11 cellular contexts compared by ENCODE assay signal in the genomic region with DNA sequence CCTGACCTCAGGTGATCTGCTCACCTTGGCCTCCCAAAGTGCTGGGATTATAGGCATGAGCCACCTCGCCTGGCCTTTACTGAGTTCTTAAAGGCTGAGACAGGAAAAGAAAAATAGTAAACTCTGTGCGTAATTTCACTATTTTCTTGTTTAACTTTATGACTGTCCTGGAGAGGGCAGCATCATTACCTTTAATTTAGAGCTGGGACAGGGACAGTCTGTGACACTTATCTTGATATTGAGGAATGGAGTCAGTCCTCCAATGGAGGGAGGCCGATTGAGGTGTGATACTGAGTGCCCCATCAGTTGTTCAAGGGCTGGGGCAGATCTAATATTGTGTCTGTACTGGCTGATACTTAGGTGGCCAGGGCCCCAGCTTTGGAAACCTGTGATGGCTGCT. TPM values are rescaled to one million over a fixed set of nuclear protein-coding genes. Genes with fewer than 3 reads are reported as not detected.
A peak's percentile ranks its signal among the peaks of the same experiment; 100 is the strongest.
DNase-seq lines count a peak whose midpoint lies in the region; ATAC-seq, FAIRE-seq and TF ChIP-seq lines count a peak whose summit lies in the region.
"Had no signal": no experiment of that assay in that cellular context is flagged by ENCODE, and none has a peak within 500 bp of the region (broad histone marks: within the 10 kb centered on the region; RNA-seq: fewer than 3 reads in every experiment).

No MANE protein-coding gene starts in this region.

- no peak overlapping the region for H3K27ac ChIP-seq in A549
- H3K27ac ChIP-seq in RWPE1 = no peak overlapping the region
- H3K27ac ChIP-seq: psoas muscle had no signal

- TF ChIP-seq CTCF in A549 (IDR thresholded peaks at IDR 0.05) (peak; percentile 16; the same call in 1 of the 3 replicates), GM10248 (IDR thresholded peaks at IDR 0.05; ENCODE audit: control extremely low read depth, extremely low read depth, low read depth, missing control alignments) (peak; percentile 31), endothelial cell (IDR thresholded peaks at IDR 0.05; ENCODE audit: unreplicated experiment) (no peak), RWPE1 (conservative IDR thresholded peaks at IDR 0.05; ENCODE audit: low read depth) (no peak)

- ATAC-seq in A549 (peak; percentile 49 to 66; a peak in 3 of 6 replicates), HG02610 (IDR thresholded peaks at IDR 0.05; ENCODE audit: unreplicated experiment) (no peak)
- ATAC-seq: psoas muscle had no signal

- no peaks in the 10 kb centered on the region for H3K9me3 ChIP-seq in A549
- H3K9me3 ChIP-seq: psoas muscle had no signal

- DNase-seq in A549 (ENCODE audit: low read depth in 1 of 2, low spot score in 1 of 2) = no peak
- DNase-seq in GM10248 (ENCODE audit: extremely low spot score) = peak; percentile 52
- peak; percentile 25 for DNase-seq in RPMI8226
- DNase-seq in immature natural killer cell = peak; percentile 34 to 50 (median 47)
- DNase-seq in endothelial cell (ENCODE audit: low spot score) = no peak
- DNase-seq in NCI-H1092 (lab: John Stamatoyannopoulos, UW) = no peak
- no peak for DNase-seq in RWPE1 (ENCODE audit: low spot score)
- DNase-seq: NCI-H2171 had no signal

- no peak overlapping the region for H3K4me2 ChIP-seq in A549

- no peak for TF ChIP-seq POLR2A in A549 (IDR thresholded peaks at IDR 0.05; ENCODE audit: low read length)

- no peaks in the 10 kb centered on the region for H3K4me1 ChIP-seq in A549
- H3K4me1 ChIP-seq: psoas muscle had no signal

- no peak overlapping the region for H3K4me3 ChIP-seq in A549
- H3K4me3 ChIP-seq: psoas muscle had no signal

- POLR2A ChIA-PET in A549 (lab: Yijun Ruan, JAX) = no interaction called here
- POLR2A ChIA-PET in GM10248 (lab: Yijun Ruan, JAX) = no interaction called here
- POLR2A ChIA-PET in RWPE1 (lab: Yijun Ruan, JAX; ENCODE audit: low non-redundant PET) = no interaction called here

- H3K36me3 Mint-ChIP-seq in immature natural killer cell (no peaks in the 10 kb centered on the region), endothelial cell (ENCODE audit: low read depth, unreplicated experiment) (no peaks in the 10 kb centered on the region)

- no peak for TF ChIP-seq EP300 in A549 (IDR thresholded peaks at IDR 0.05)

- H3K4me3 Mint-ChIP-seq in immature natural killer cell (peak overlapping the region; percentile 72 to 87 (median 83)), endothelial cell (ENCODE audit: unreplicated experiment) (no peak overlapping the region)

- H3K27me3 Mint-ChIP-seq in immature natural killer cell (ENCODE audit: low read depth in 3 of 3) = peaks cover 5 to 7% (median 5%) of the 10 kb centered on the region in 3 donors
- H3K27me3 Mint-ChIP-seq in endothelial cell (ENCODE audit: unreplicated experiment) = peaks cover 2% of the 10 kb centered on the region

- FAIRE-seq in A549 (lab: Jason Lieb, UNC) = no peak
- FAIRE-seq: GM19239 had no signal

- CTCF ChIA-PET in A549 (lab: Yijun Ruan, JAX) = interaction anchor here (0.5 kb wide), 1 partner anchor 176 kb away, joined by 3 read pairs; no protein-coding TSS in a partner anchor
- CTCF ChIA-PET in GM10248 (lab: Yijun Ruan, JAX) = interaction anchor here (0.6 to 2.8 kb wide), 13 partner anchors 10 to 207 kb away, joined by 3 to 13 read pairs (median 4); a partner anchor contains a TSS
- CTCF ChIA-PET in RWPE1 (lab: Yijun Ruan, JAX) = interaction anchor here (0.6 kb wide), 1 partner anchor 40 kb away, joined by 7 read pairs; no protein-coding TSS in a partner anchor

- H3K9me3 Mint-ChIP-seq in immature natural killer cell = no peaks in the 10 kb centered on the region
- no peaks in the 10 kb centered on the region for H3K9me3 Mint-ChIP-seq in endothelial cell (ENCODE audit: unreplicated experiment)

- TF ChIP-seq RAD21 in A549 (conservative IDR thresholded peaks at IDR 0.05 in 1 of 2, IDR thresholded peaks at IDR 0.05 in 1 of 2) = no peak

- H3K4me1 Mint-ChIP-seq in immature natural killer cell (peaks cover 36 to 46% of the 10 kb centered on the region in 2 donors), endothelial cell (ENCODE audit: unreplicated experiment) (no peaks in the 10 kb centered on the region)

- WGBS in A549 (ENCODE audit: missing lambda C conversion rate) = 49% methylated on average over 3 of the region's 3 CpGs

- H3K27ac Mint-ChIP-seq in immature natural killer cell (peak overlapping the region; percentile 88 to 96 (median 94)), endothelial cell (ENCODE audit: unreplicated experiment) (no peak overlapping the region)

TF ChIP-seq in A549, 52 proteins besides CTCF, POLR2A, EP300 and RAD21:
- no peak for TF ChIP-seq JUN (IDR thresholded peaks at IDR 0.05)
- no peak for TF ChIP-seq NR3C1 (IDR thresholded peaks at IDR 0.05)
- no peak for TF ChIP-seq HOXA7 (CRISPR knock-in tag; IDR thresholded peaks at IDR 0.05)
TF ChIP-seq in A549: peak in this region for 0.

RNA-seq across cellular contexts. Expression of a gene that starts 21.5 kb away (rescaled TPM):
- polyA plus RNA-seq in A549 (2011; rRNA removed) (not detected in 2 replicates), A549 (2017; fragmentation: RNase III; extraction: RNeasy Plus Mini Kit Qiagen cat#74134 plus additional on column Dnase treatment) (0.03 TPM in 2 of 3 replicates, not detected in the other), immature natural killer cell (100 to 1,000 TPM; 231 to 632 (median 323) TPM)
- polyA plus RNA-seq in A549 (2012; cell fraction: cytosol; rRNA removed) = 0.01 TPM in 1 of 2 replicates, not detected in the other
- polyA plus RNA-seq in A549 (2012; cell fraction: nucleus; rRNA removed) = 0.02 TPM in 1 of 2 replicates, not detected in the other
- polyA minus RNA-seq in A549 (2011; rRNA and poly(A)+ RNA removed) = not detected in 2 replicates
- total RNA-seq in endothelial cell (ENCODE audit: unreplicated experiment) = 1.5 TPM

RNA-seq across cellular contexts. Expression of a gene that starts 37.4 kb away (rescaled TPM):
- polyA plus RNA-seq in A549 (2011; rRNA removed) (1.9 and 2.1 TPM in 2 replicates), A549 (2017; fragmentation: RNase III; extraction: RNeasy Plus Mini Kit Qiagen cat#74134 plus additional on column Dnase treatment) (1.4 to 2.2 TPM (median 1.7 TPM) in 3 replicates), immature natural killer cell (1 to 10 TPM in 2 of 3 donors, under 1 TPM in 1; 0.81 to 4.7 (median 2.1) TPM)
- polyA plus RNA-seq in A549 (2012; cell fraction: cytosol; rRNA removed) = 0.95 and 1.7 TPM in 2 replicates
- polyA plus RNA-seq in A549 (2012; cell fraction: nucleus; rRNA removed) = 1.1 TPM in 2 replicates
- polyA minus RNA-seq in A549 (2011; rRNA and poly(A)+ RNA removed) = 1.8 and 2.1 TPM in 2 replicates
- total RNA-seq in endothelial cell (ENCODE audit: unreplicated experiment) = 30.4 TPM

Comparison
In these comparisons a context has a peak if more than half of its experiments do, and no peak if none do; other contexts are left out.
1. DNase-seq: peak in GM10248 (single experiment), RPMI8226 (single experiment) and immature natural killer cell (3 of 3); none in A549 (0 of 2), endothelial cell (single experiment), NCI-H1092 (single experiment) and RWPE1 (single experiment).
2. CTCF ChIP-seq: peak in A549 (single experiment) and GM10248 (single experiment); none in endothelial cell (single experiment) and RWPE1 (single experiment).
3. RNA of a gene that starts 21.5 kb away (polyA plus RNA-seq): 231 to 632 TPM in immature natural killer cell; 0.01 to 0.03 TPM in A549; every median in the first group is over 100 times any median in the second.